ENCODE assay signal across 8 cellular contexts in genomic region chr14:101810897-101811620, GRCh38.
A peak's percentile ranks its signal among the peaks of the same experiment; 100 is the strongest.
DNase-seq lines count a peak whose midpoint lies in the region; ATAC-seq and TF ChIP-seq lines count a peak whose summit lies in the region.

No MANE protein-coding gene starts in this region.

- peaks cover 30 to 41% of the 10 kb centered on the region in 2 donors for H3K4me1 ChIP-seq in mucosa of rectum (ENCODE audit: control insufficient read depth in 2 of 2, insufficient read depth in 2 of 2, low read length in 2 of 2)

- ATAC-seq in GM21390 (IDR thresholded peaks at IDR 0.05; ENCODE audit: unreplicated experiment) = no peak
- ATAC-seq in GM19397 (IDR thresholded peaks at IDR 0.05; ENCODE audit: unreplicated experiment) = no peak

- in situ Hi-C loops in brain microvascular endothelial cell (cut with HindIII; ENCODE audit: low pct_ligation_motif_present, low sequenced_read_pairs) = no loop called here

- H3K27me3 ChIP-seq in brain microvascular endothelial cell (replicated peaks) = no peaks in the 10 kb centered on the region
- no peaks in the 10 kb centered on the region for H3K27me3 ChIP-seq in mucosa of rectum (ENCODE audit: control insufficient read depth in 2 of 2, insufficient read depth in 2 of 2, low read length in 2 of 2)

- H3K9ac ChIP-seq in mucosa of rectum (ENCODE audit: low read depth in 1 of 2, low read length in 2 of 2) = peak overlapping the region; percentile 86 to 93

- DNase-seq in AG09309 (ENCODE audit: low read depth) = no peak
- DNase-seq in brain microvascular endothelial cell = peak; percentile 32
- DNase-seq in globus pallidus (ENCODE audit: low spot score) = no peak
- DNase-seq in NOMO-1 treated with dmso at 0.1 percent for 144 hours (lab: John Stamatoyannopoulos, UW; ENCODE audit: unreplicated experiment) = no peak

- H3K27ac ChIP-seq in KOPT-K1 (ENCODE audit: low read depth, low read length, poor library complexity, severe bottlenecking) = peak overlapping the region; percentile 99
- H3K27ac ChIP-seq in brain microvascular endothelial cell = peak overlapping the region; percentile 93
- H3K27ac ChIP-seq in mucosa of rectum (ENCODE audit: low read depth in 2 of 2, low read length in 2 of 2) = peak overlapping the region; percentile 96 to 99

- H3K4me3 ChIP-seq in AG09309 (ENCODE audit: control insufficient read depth, low read depth, low read length) (peak overlapping the region; percentile 61), brain microvascular endothelial cell (ENCODE audit: low read depth, low read length) (peak overlapping the region; percentile 85), mucosa of rectum (ENCODE audit: low read length in 2 of 2) (peak overlapping the region; percentile 81 to 90)

- TF ChIP-seq CTCF in AG09309 (IDR thresholded peaks at IDR 0.05; ENCODE audit: control insufficient read depth, insufficient read depth, low read depth, low read length, missing control alignments) = no peak
- no peak for TF ChIP-seq CTCF in brain microvascular endothelial cell (IDR thresholded peaks at IDR 0.05; ENCODE audit: low read depth, low read length, missing control alignments)

- H3K9me3 ChIP-seq in KOPT-K1 (ENCODE audit: insufficient read depth, low read length, poor library complexity, severe bottlenecking) (no peaks in the 10 kb centered on the region), mucosa of rectum (ENCODE audit: control insufficient read depth in 2 of 2, low read length in 2 of 2) (no peaks in the 10 kb centered on the region)

- peaks cover 27% of the 10 kb centered on the region for H3K36me3 ChIP-seq in KOPT-K1 (ENCODE audit: insufficient read depth, low read length)
- H3K36me3 ChIP-seq in brain microvascular endothelial cell (replicated peaks) = no peaks in the 10 kb centered on the region
- peaks cover 0 to 4% of the 10 kb centered on the region in 2 donors for H3K36me3 ChIP-seq in mucosa of rectum (ENCODE audit: control insufficient read depth in 2 of 2, insufficient read depth in 2 of 2, low read length in 2 of 2)
